In genomic region chr15:70046716-70047369, GRCh38 we compare ENCODE assay signal across 1 cellular context.
TF ChIP-seq lines count a peak whose summit lies in the region.

No MANE protein-coding gene starts in this region.

TF ChIP-seq in K562, 482 proteins besides CTCF, POLR2A, EP300 and RAD21 (continued from another document):
- TF ChIP-seq ZHX1 (conservative IDR thresholded peaks at IDR 0.05; ENCODE audit: low read length) = no peak
- TF ChIP-seq MECOM (CRISPR knock-in tag; IDR thresholded peaks at IDR 0.05) = no peak
- TF ChIP-seq ZNF347 (CRISPR knock-in tag; IDR thresholded peaks at IDR 0.05; ENCODE audit: low read depth) = no peak
- TF ChIP-seq ZSCAN32 (CRISPR knock-in tag; IDR thresholded peaks at IDR 0.05) = no peak
- no peak for TF ChIP-seq HMBOX1 (IDR thresholded peaks at IDR 0.05)
- no peak for TF ChIP-seq ZBTB5 (IDR thresholded peaks at IDR 0.05)
- TF ChIP-seq MEIS2 (IDR thresholded peaks at IDR 0.05; ENCODE audit: partially characterized antibody) = no peak
- TF ChIP-seq ZEB2 (IDR thresholded peaks at IDR 0.05) = no peak
- TF ChIP-seq MLX (CRISPR knock-in tag; conservative IDR thresholded peaks at IDR 0.05) = no peak
- TF ChIP-seq NR4A1 (CRISPR knock-in tag; IDR thresholded peaks at IDR 0.05) = no peak
- no peak for TF ChIP-seq NR4A1 (tag; IDR thresholded peaks at IDR 0.05)
- TF ChIP-seq ZNF436 (CRISPR knock-in tag; IDR thresholded peaks at IDR 0.05) = no peak
